In the genomic region with DNA sequence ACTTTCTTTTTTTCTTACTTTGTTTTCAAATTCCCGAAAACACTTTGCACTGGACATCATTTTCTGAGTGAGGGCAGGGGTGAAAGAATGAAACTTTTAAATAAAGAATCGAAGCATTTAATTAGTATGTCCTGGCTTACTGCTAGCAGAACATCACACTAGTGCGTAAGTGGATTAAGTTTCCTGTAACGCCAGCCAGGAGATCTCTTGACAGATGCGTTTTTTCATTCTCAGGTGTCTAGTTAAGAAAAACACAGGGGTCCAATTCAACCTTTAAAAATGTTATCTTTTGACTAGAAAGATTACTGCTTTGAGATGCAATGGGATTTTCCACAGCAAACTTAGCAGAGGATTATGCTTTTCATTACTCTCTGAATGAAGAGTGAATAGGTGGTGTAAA, we compare ENCODE assay signal across 19 cellular contexts.
"Had no signal": no experiment of that assay in that cellular context is flagged by ENCODE, and none has a peak within 500 bp of the region (broad histone marks: within the 10 kb centered on the region; RNA-seq: fewer than 3 reads in every experiment).

No MANE protein-coding gene starts in this region.

- H3K4me1 ChIP-seq: colonic mucosa, pancreas, prostate gland, right lobe of liver, suprapubic skin, thyroid gland had no signal

- ATAC-seq: left colon; mucosa of descending colon; naive thymus-derived CD8-positive, alpha-beta T cell; pancreas; right lobe of liver; stimulated activated effector memory CD8-positive, alpha-beta T cell treated with anti-CD3 and anti-CD28 coated beads, Interleukin-12 subunit alpha, Interleukin-12 subunit beta, amount 100 ng/mL, for 72 hours; stimulated activated naive CD8-positive, alpha-beta T cell treated with anti-CD3 and anti-CD28 coated beads, Interleukin-15, Interleukin-2, amounts not matched to agents 100 U/mL and 50 U/mL, for 24 hours had no signal

- H3K27me3 ChIP-seq: colonic mucosa, pancreas, right lobe of liver, suprapubic skin, thyroid gland had no signal

- H3K36me3 ChIP-seq: colonic mucosa, pancreas, prostate gland, right lobe of liver, suprapubic skin, thyroid gland had no signal

- DNase-seq: colonic mucosa; effector CD4-positive, alpha-beta T cell; foreskin melanocyte; head of caudate nucleus; hippocampal formation; left colon; mammary epithelial cell; mucosa of descending colon; naive thymus-derived CD8-positive, alpha-beta T cell; nucleus accumbens; pancreas; right lobe of liver; stimulated activated CD4-positive, alpha-beta T cell treated with anti-CD3 and anti-CD28 coated beads, Interleukin-4, amount 100 ng/mL, for 1 hour; stimulated activated CD8-positive, alpha-beta memory T cell treated with anti-CD3 and anti-CD28 coated beads, Interleukin-4, amount 100 ng/mL, for 48 hours; stimulated activated naive CD8-positive, alpha-beta T cell treated with anti-CD3 and anti-CD28 coated beads, Interleukin-15, Interleukin-2, amounts not matched to agents 100 U/mL and 50 U/mL, for 24 hours; thyroid gland had no signal

- H3K4me3 ChIP-seq: colonic mucosa, mucosa of descending colon, pancreas, prostate gland, right lobe of liver, suprapubic skin, thyroid gland had no signal

- H3K27ac ChIP-seq: colonic mucosa, pancreas, prostate gland, right lobe of liver, suprapubic skin, thyroid gland had no signal
